11 cellular contexts compared by ENCODE assay signal in the genomic region with DNA sequence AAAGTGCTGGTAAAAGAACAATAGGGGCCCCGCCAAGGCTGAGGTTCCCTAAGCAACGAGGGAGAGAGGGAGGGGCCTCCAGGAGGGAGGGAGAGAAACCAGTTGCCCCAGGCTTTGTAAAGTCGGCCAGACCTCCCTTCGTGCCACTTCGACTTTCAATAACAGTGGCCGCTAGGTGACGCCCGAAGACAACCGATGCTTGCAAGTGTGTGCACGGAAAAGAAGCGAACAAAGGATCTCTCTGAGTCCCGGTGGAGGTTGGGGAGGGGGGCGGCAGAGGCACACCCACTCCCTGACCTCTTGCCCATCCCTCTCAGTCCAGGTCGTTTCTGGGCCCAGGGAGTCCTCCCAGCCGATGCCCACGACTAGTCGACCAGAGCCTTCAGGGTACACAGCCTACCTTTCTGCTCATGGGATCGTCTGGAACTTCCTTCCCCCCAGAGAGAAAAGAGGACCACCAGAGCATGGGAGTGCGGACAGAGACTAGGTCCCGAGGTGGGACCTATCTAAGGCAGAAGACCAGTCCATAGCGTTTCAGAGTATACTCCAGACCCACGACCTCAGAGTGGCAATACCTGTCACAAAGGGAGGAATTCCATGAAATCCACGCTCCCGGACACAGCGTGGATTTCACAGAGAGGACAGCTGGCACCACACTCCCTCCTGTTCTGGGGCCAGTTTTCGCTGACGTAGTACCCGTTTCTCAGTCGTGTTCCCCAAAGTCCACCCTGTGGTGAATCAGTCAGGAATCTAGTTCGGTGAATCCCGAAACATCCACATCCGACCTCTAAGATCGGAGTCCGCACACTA.
DNase-seq lines count a peak whose midpoint lies in the region; ATAC-seq, FAIRE-seq and TF ChIP-seq lines count a peak whose summit lies in the region.
"Had no signal": no experiment of that assay in that cellular context is flagged by ENCODE, and none has a peak within 500 bp of the region (broad histone marks: within the 10 kb centered on the region; RNA-seq: fewer than 3 reads in every experiment).

No MANE protein-coding gene starts in this region.

- no peak overlapping the region for H3K27ac Mint-ChIP-seq in immature natural killer cell
- H3K27ac Mint-ChIP-seq: activated T-helper 2 cell treated with anti-CD3 and anti-CD28 coated beads, Interferon-gamma antibody, Interleukin-2, Interleukin-4, amounts not matched to agents 10 μg/mL and 5 μg/mL and 100 μg/mL, durations not matched to agents 14 hours and 24 hours and 36 hours had no signal

- no peak for FAIRE-seq in GM19239 (lab: Jason Lieb, UNC)

- peaks cover 24 to 71% (median 64%) of the 10 kb centered on the region in 6 donors for H3K9me3 Mint-ChIP-seq in immature natural killer cell

- peaks cover 9 to 14% (median 11%) of the 10 kb centered on the region in 3 donors for H3K36me3 Mint-ChIP-seq in immature natural killer cell

- H3K27me3 Mint-ChIP-seq in immature natural killer cell (ENCODE audit: low read depth in 3 of 3) = peaks cover 0 to 4% (median 0%) of the 10 kb centered on the region in 3 donors
- H3K27me3 Mint-ChIP-seq: central memory CD8-positive, alpha-beta T cell had no signal

- in situ Hi-C loops in GM13977 (cut with MboI; ENCODE audit: low pct_unique_long_range_greater_than_20kb, low sequenced_read_pairs, unreplicated experiment) = no loop called here

- peak; percentile 3 for DNase-seq in GM13977 (ENCODE audit: low spot score)
- DNase-seq in NCI-H146 (lab: John Stamatoyannopoulos, UW) = peak; percentile 53
- peak; percentile 54 for DNase-seq in SW480 (ENCODE audit: low spot score)
- DNase-seq in mucosa of gallbladder (ENCODE audit: low spot score) = peak; percentile 53
- no peak for DNase-seq in immature natural killer cell
- DNase-seq in GM19239 (ENCODE audit: insufficient read length, low spot score) = no peak
- DNase-seq: NCI-H510A treated with DMSO at 0.1 percent for 48 hours had no signal

- ATAC-seq in GM18519 (IDR thresholded peaks at IDR 0.05; ENCODE audit: low FRiP score, unreplicated experiment) = no peak
- no peak for ATAC-seq in HG03108 (IDR thresholded peaks at IDR 0.05; ENCODE audit: unreplicated experiment)

- no peak for TF ChIP-seq CTCF in GM13977 (IDR thresholded peaks at IDR 0.05; ENCODE audit: extremely low read depth, insufficient read depth, missing control alignments)

- no peaks in the 10 kb centered on the region for H3K4me1 Mint-ChIP-seq in immature natural killer cell
- H3K4me1 Mint-ChIP-seq: central memory CD8-positive, alpha-beta T cell had no signal

- no peak overlapping the region for H3K4me3 Mint-ChIP-seq in immature natural killer cell
- H3K4me3 Mint-ChIP-seq: central memory CD8-positive, alpha-beta T cell had no signal

Comparison
In these comparisons a context has a peak if more than half of its experiments do, and no peak if none do; other contexts are left out.
1. DNase-seq: peak in GM13977 (single experiment), NCI-H146 (single experiment), SW480 (single experiment) and mucosa of gallbladder (single experiment); none in immature natural killer cell (0 of 3) and GM19239 (single experiment).